In genomic region chr15:32750981-32751380, GRCh38 we compare ENCODE assay signal across 8 cellular contexts.
"Had no signal": no experiment of that assay in that cellular context is flagged by ENCODE, and none has a peak within 500 bp of the region (broad histone marks: within the 10 kb centered on the region; RNA-seq: fewer than 3 reads in every experiment).

No MANE protein-coding gene starts in this region.

- FAIRE-seq: H1, H54, HTR-8/SVneo, K562 had no signal

- H3K9me3 Mint-ChIP-seq: GM23338 had no signal

- ATAC-seq: GM23338, K562 had no signal

- H3K4me2 ChIP-seq: GM23338 had no signal

- H3K4me3 ChIP-seq: GM23338, K562 had no signal

- H3K27ac Mint-ChIP-seq: GM23338, H9 had no signal

- DNase-seq: H9, HCEC 1CT, IMR-90 had no signal

- H2AFZ ChIP-seq: GM23338 had no signal

- H3K4me3 Mint-ChIP-seq: GM23338, H9 had no signal
